ENCODE assay signal across 8 cellular contexts in the genomic region with DNA sequence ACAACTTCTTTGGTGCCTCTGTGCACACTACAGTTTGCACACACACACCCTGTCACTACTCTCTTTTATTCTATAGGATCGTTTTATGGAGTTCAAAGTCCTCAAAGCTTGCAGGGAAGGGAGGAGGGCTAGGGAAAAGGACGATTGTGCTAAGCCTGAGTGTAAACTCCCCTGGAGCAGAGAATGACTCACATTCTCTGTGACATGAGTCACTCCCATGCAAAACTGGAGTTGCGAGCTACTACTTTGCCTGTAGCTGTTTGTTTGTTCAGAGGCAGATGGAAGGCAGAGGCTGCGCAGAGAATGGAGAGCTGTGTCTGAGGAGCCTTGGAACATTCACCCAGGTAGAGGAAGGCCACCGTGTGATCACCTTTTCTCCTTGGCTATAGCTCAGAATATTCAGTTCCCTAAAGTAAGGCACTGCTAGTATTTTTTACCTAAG.
DNase-seq lines count a peak whose midpoint lies in the region; ATAC-seq, FAIRE-seq and TF ChIP-seq lines count a peak whose summit lies in the region.

No MANE protein-coding gene starts in this region.

- H3K9me1 ChIP-seq in endothelial cell of umbilical vein (replicated peaks; ENCODE audit: control insufficient read depth, extremely low read depth, insufficient read depth, low read length): no peaks in the 10 kb centered on the region

- H3K9ac ChIP-seq in endothelial cell of umbilical vein (replicated peaks; ENCODE audit: extremely low read depth, insufficient read depth, low read length): no peak overlapping the region

- intact Hi-C loops in PC-9 (cut with micrococcal nuclease; ENCODE audit: unreplicated experiment): loop anchor here (1.0 to 5.0 kb wide), 7 partner anchors 15 to 116 kb away; a partner anchor contains a TSS
- intact Hi-C loops in endothelial cell of umbilical vein (cut with micrococcal nuclease): loop anchor here (1.0 to 2.0 kb wide), 2 partner anchors 26 to 53 kb away; no protein-coding TSS in a partner anchor
- intact Hi-C loops in posterior vena cava (cut with DNase I): no loop called here

- POLR2A ChIA-PET in PC-9 (lab: Charles Lee; ENCODE audit: unreplicated experiment): interaction anchor here (0.5 to 1.1 kb wide), 12 partner anchors 14 to 1436 kb away, joined by 3 to 22 read pairs (median 6); no protein-coding TSS in a partner anchor
- POLR2A ChIA-PET in endothelial cell of umbilical vein (lab: Charles Lee): interaction anchor here (0.8 kb wide), 1 partner anchor 80 kb away, joined by 3 read pairs; a partner anchor contains a TSS

- peak; percentile 91 for FAIRE-seq in endothelial cell of umbilical vein (lab: Jason Lieb, UNC)

- BruUV-seq in PC-9 (replicated peaks; lab: Mats Ljungman, UMichigan) (no TSS peak), endothelial cell of umbilical vein (replicated peaks; lab: Mats Ljungman, UMichigan) (no TSS peak)

- H3K4me2 ChIP-seq in PC-9 (peak overlapping the region; percentile 84), endothelial cell of umbilical vein (ENCODE audit: insufficient read depth, low read length) (peak overlapping the region; percentile 80)

- no peak for TF ChIP-seq POLR2A in endothelial cell of umbilical vein (IDR thresholded peaks at IDR 0.05; ENCODE audit: low read depth, low read length)

- DNase-seq in ELF-1 (ENCODE audit: low read depth, low spot score) (peak; percentile 89), PC-9 (peak; percentile 70 to 95), endothelial cell of umbilical vein (ENCODE audit: low read depth, low spot score) (peak; percentile 87), T1000 (lab: John Stamatoyannopoulos, UW) (no peak), posterior vena cava (ENCODE audit: low spot score) (no peak)

- H3K79me2 ChIP-seq in PC-9 (ENCODE audit: low read depth) (peaks cover 22% of the 10 kb centered on the region; the same call in 1 of the 2 replicates), endothelial cell of umbilical vein (ENCODE audit: control insufficient read depth, insufficient read depth, low read length) (no peaks in the 10 kb centered on the region)

- H3F3A ChIP-seq in PC-9 (ENCODE audit: insufficient read depth, low read depth): peaks cover 16% of the 10 kb centered on the region

- ATAC-seq in GM21367 (IDR thresholded peaks at IDR 0.05; ENCODE audit: unreplicated experiment): peak; percentile 84
- peak; percentile 94 for ATAC-seq in HG03469 (IDR thresholded peaks at IDR 0.05; ENCODE audit: unreplicated experiment)

- no peaks in the 10 kb centered on the region for H3K36me3 ChIP-seq in PC-9 (ENCODE audit: low read depth)
- H3K36me3 ChIP-seq in endothelial cell of umbilical vein (ENCODE audit: control insufficient read depth in 2 of 2, extremely low read depth in 1 of 2, insufficient read depth in 2 of 2, low read length in 2 of 2): no peaks in the 10 kb centered on the region
- H3K36me3 ChIP-seq in muscle layer of duodenum (ENCODE audit: control insufficient read depth in 1 of 2, insufficient read depth in 2 of 2, low read length in 2 of 2): no peaks in the 10 kb centered on the region

- no peaks in the 10 kb centered on the region for H3K27me3 ChIP-seq in PC-9 (ENCODE audit: insufficient read depth, low read depth)
- H3K27me3 ChIP-seq in endothelial cell of umbilical vein (ENCODE audit: control insufficient read depth in 2 of 2, insufficient read depth in 2 of 2, low read length in 2 of 2): no peaks in the 10 kb centered on the region
- no peaks in the 10 kb centered on the region for H3K27me3 ChIP-seq in muscle layer of duodenum (ENCODE audit: low read depth, low read length)

- TF ChIP-seq CTCF in PC-9 (conservative IDR thresholded peaks at IDR 0.05) (no peak), endothelial cell of umbilical vein (IDR thresholded peaks at IDR 0.05; ENCODE audit: extremely low read depth in 1 of 2, insufficient read depth in 1 of 2, low read depth in 1 of 2, low read length in 2 of 2) (no peak)

- peak overlapping the region; percentile 79 for H3K27ac ChIP-seq in PC-9
- H3K27ac ChIP-seq in endothelial cell of umbilical vein (ENCODE audit: insufficient read depth, low read depth, low read length): no peak overlapping the region
- peak overlapping the region; percentile 18 for H3K27ac ChIP-seq in muscle layer of duodenum (ENCODE audit: low read length)

- H2AFZ ChIP-seq in PC-9: no peak overlapping the region
- H2AFZ ChIP-seq in endothelial cell of umbilical vein (ENCODE audit: low read depth, low read length): no peak overlapping the region

- H3K9me2 ChIP-seq in PC-9 (ENCODE audit: insufficient read depth): no peaks in the 10 kb centered on the region

- dilution Hi-C loops in endothelial cell of umbilical vein (cut with MboI; ENCODE audit: extremely low pct_ligation_motif_present, low sequenced_read_pairs): no loop called here

- H3K4me1 ChIP-seq in PC-9 (replicated peaks; ENCODE audit: insufficient read depth) (peaks cover 51% of the 10 kb centered on the region), endothelial cell of umbilical vein (ENCODE audit: control insufficient read depth, extremely low read depth, insufficient read depth, low read length) (peaks cover 19% of the 10 kb centered on the region), muscle layer of duodenum (ENCODE audit: control insufficient read depth in 1 of 2, insufficient read depth in 2 of 2, low read length in 2 of 2) (peaks cover 10 to 19% of the 10 kb centered on the region in 2 donors)

- H4K20me1 ChIP-seq in PC-9 (ENCODE audit: insufficient read depth) (no peaks in the 10 kb centered on the region), endothelial cell of umbilical vein (replicated peaks; ENCODE audit: control insufficient read depth, extremely low read depth, insufficient read depth, low read length) (no peaks in the 10 kb centered on the region)

- CTCF ChIA-PET in PC-9 (lab: Charles Lee) (interaction anchor here (0.6 to 1.6 kb wide), 3 partner anchors 16 to 448 kb away, joined by 3 to 16 read pairs (median 13); no protein-coding TSS in a partner anchor), endothelial cell of umbilical vein (lab: Charles Lee) (interaction anchor here (0.6 to 4.0 kb wide), 17 partner anchors 11 to 217 kb away, joined by 3 to 44 read pairs (median 4); a partner anchor contains a TSS)

- H3K4me3 ChIP-seq in PC-9: peak overlapping the region; percentile 62
- H3K4me3 ChIP-seq in endothelial cell of umbilical vein (replicated peaks in 1 of 3; ENCODE audit: insufficient read depth in 1 of 3, low read depth in 1 of 3, low read length in 3 of 3): no peak overlapping the region
- H3K4me3 ChIP-seq in muscle layer of duodenum (ENCODE audit: low read depth in 1 of 2, low read length in 2 of 2): peak overlapping the region; percentile 21 to 45

- no peaks in the 10 kb centered on the region for H3K9me3 ChIP-seq in PC-9 (ENCODE audit: insufficient read depth, low read depth)
- H3K9me3 ChIP-seq in endothelial cell of umbilical vein (replicated peaks; ENCODE audit: control insufficient read depth, insufficient read depth, low read length): no peaks in the 10 kb centered on the region
- H3K9me3 ChIP-seq in muscle layer of duodenum (ENCODE audit: control insufficient read depth in 1 of 2, low read length in 2 of 2): no peaks in the 10 kb centered on the region

TF ChIP-seq in endothelial cell of umbilical vein, 7 proteins besides CTCF, POLR2A, EP300 and RAD21:
- TF ChIP-seq, protein P1, sequence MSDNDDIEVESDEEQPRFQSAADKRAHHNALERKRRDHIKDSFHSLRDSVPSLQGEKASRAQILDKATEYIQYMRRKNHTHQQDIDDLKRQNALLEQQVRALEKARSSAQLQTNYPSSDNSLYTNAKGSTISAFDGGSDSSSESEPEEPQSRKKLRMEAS (IDR thresholded peaks at IDR 0.05; ENCODE audit: insufficient read depth, insufficient read length): no peak
- no peak for TF ChIP-seq GATA2 (IDR thresholded peaks at IDR 0.05; ENCODE audit: insufficient read depth, insufficient read length, low read depth, low read length)
- no peak for TF ChIP-seq EZH2 (IDR thresholded peaks at IDR 0.05; ENCODE audit: borderline replicate concordance, low read depth, low read length, severe bottlenecking)
- TF ChIP-seq JUN (IDR thresholded peaks at IDR 0.05; ENCODE audit: borderline replicate concordance, insufficient read depth, insufficient read length, low read depth): peak; percentile 99
- no peak for TF ChIP-seq MYC (IDR thresholded peaks at IDR 0.05; ENCODE audit: low read depth, low read length)
- peak; percentile 71 for TF ChIP-seq POLR2AphosphoS5 (IDR thresholded peaks at IDR 0.05; ENCODE audit: insufficient read depth, low read depth, low read length)
- peak; percentile 99 for TF ChIP-seq FOS (IDR thresholded peaks at IDR 0.05; ENCODE audit: borderline replicate concordance, insufficient read depth, low read length)

Comparison
In these comparisons a context has a peak if more than half of its experiments do, and no peak if none do; other contexts are left out.
1. DNase-seq: peak in ELF-1 (single experiment), PC-9 (2 of 2) and endothelial cell of umbilical vein (single experiment); none in T1000 (single experiment) and posterior vena cava (single experiment).
2. H3K4me3 ChIP-seq: peak in PC-9 (single experiment) and muscle layer of duodenum (2 of 2); none in endothelial cell of umbilical vein (0 of 3).
3. intact Hi-C loops: an anchor here in PC-9 (1.0 to 5.0 kb wide) and endothelial cell of umbilical vein (1.0 to 2.0 kb wide); none called in posterior vena cava.